In genomic region chr20:38432292-38432691, GRCh38 we compare ENCODE assay signal across 11 cellular contexts. TPM values are rescaled to one million over a fixed set of nuclear protein-coding genes. Genes with fewer than 3 reads are reported as not detected.
DNase-seq lines count a peak whose midpoint lies in the region; ATAC-seq, FAIRE-seq and TF ChIP-seq lines count a peak whose summit lies in the region.
"Had no signal": no experiment of that assay in that cellular context is flagged by ENCODE, and none has a peak within 500 bp of the region (broad histone marks: within the 10 kb centered on the region; RNA-seq: fewer than 3 reads in every experiment).

No MANE protein-coding gene starts in this region.

- H3K4me1 Mint-ChIP-seq in central memory CD8-positive, alpha-beta T cell, result peaks cover 54% of the 10 kb centered on the region

- no peaks in the 10 kb centered on the region for H3K9me3 ChIP-seq in HepG2 (ENCODE audit: low read length)
- no peaks in the 10 kb centered on the region for H3K9me3 ChIP-seq in right lobe of liver
- H3K9me3 ChIP-seq in OCI-LY7 (ENCODE audit: low read length), result no peaks in the 10 kb centered on the region
- H3K9me3 ChIP-seq: upper lobe of right lung had no signal

- CTCF ChIA-PET in HepG2 (lab: Yijun Ruan, JAX; ENCODE audit: low intra/inter-chr PET ratio, low total read pairs) (no interaction called here), OCI-LY7 (lab: Charles Lee; ENCODE audit: unreplicated experiment) (no interaction called here)

- intact Hi-C loops in HepG2 (cut with micrococcal nuclease; ENCODE audit: unreplicated experiment) (loop anchor here (10.0 kb wide), 1 partner anchor 883 kb away; no protein-coding TSS in a partner anchor), right lobe of liver (cut with DNase I) (no loop called here), OCI-LY7 (cut with micrococcal nuclease; ENCODE audit: unreplicated experiment) (no loop called here), cardiac septum (cut with DNase I) (no loop called here)

- no peak for ATAC-seq in HepG2
- ATAC-seq in right lobe of liver, result no peak
- ATAC-seq in central memory CD8-positive, alpha-beta T cell (replicated peaks; ENCODE audit: extremely low read depth, poor library complexity, severe bottlenecking), result no peak
- ATAC-seq: foreskin keratinocyte, upper lobe of right lung had no signal

- no peaks in the 10 kb centered on the region for H3K9me2 ChIP-seq in OCI-LY7 (ENCODE audit: insufficient read depth, low read length)

- no peak overlapping the region for H3K4me3 Mint-ChIP-seq in central memory CD8-positive, alpha-beta T cell

- H3K9me3 Mint-ChIP-seq in central memory CD8-positive, alpha-beta T cell, result no peaks in the 10 kb centered on the region

- peak overlapping the region; percentile 94 for H3K4me2 ChIP-seq in HepG2 (ENCODE audit: low read depth, low read length)
- peak overlapping the region; percentile 96 for H3K4me2 ChIP-seq in OCI-LY7 (ENCODE audit: low read length)

- TF ChIP-seq POLR2A in HepG2 (IDR thresholded peaks at IDR 0.05; ENCODE audit: insufficient read depth in 1 of 2, low read depth in 2 of 2, low read length in 2 of 2) (0 out of 4 replicates have a peak, but pooled peaks of 1 of the 2 experiments have one; percentile 4), right lobe of liver (IDR thresholded peaks at IDR 0.05) (no peak)

- H3K27ac Mint-ChIP-seq in central memory CD8-positive, alpha-beta T cell (ENCODE audit: low read depth), result peak overlapping the region; percentile 45

- H2AFZ ChIP-seq in HepG2 (ENCODE audit: low read length) (no peak overlapping the region), OCI-LY7 (ENCODE audit: low read length) (no peak overlapping the region)

- H3K36me3 ChIP-seq in HepG2 (replicated peaks in 1 of 2; ENCODE audit: control insufficient read depth in 1 of 2, insufficient read depth in 2 of 2, low read length in 2 of 2) (peaks cover 52 to 64% of the 10 kb centered on the region in 2 experiments), right lobe of liver (peaks cover 3 to 60% (median 18%) of the 10 kb centered on the region in 4 donors), OCI-LY7 (ENCODE audit: insufficient read depth, low read length) (peaks cover 75% of the 10 kb centered on the region)

- no peak for TF ChIP-seq EP300 in HepG2 (IDR thresholded peaks at IDR 0.05; ENCODE audit: low read depth in 2 of 2, low read length in 2 of 2)
- TF ChIP-seq EP300 in HepG2 (CRISPR knock-in tag; IDR thresholded peaks at IDR 0.05; ENCODE audit: borderline replicate concordance), result no peak

- WGBS in HepG2 (ENCODE audit: low lambda C conversion rate), result 100% methylated on average over 4 of the region's 6 CpGs
- WGBS in right lobe of liver (ENCODE audit: insufficient coverage, low coverage, low lambda C conversion rate, missing lambda C conversion rate), result no CpG with 5 or more reads among the region's 6 CpGs

- in situ Hi-C loops in HepG2 (cut with HindIII; ENCODE audit: extremely low pct_ligation_motif_present, low pct_unique_long_range_greater_than_20kb), result loop anchor here (25.0 kb wide), 1 partner anchor 305 kb away; the partner anchor contains the start of gene ACTR5

- TF ChIP-seq CTCF in HepG2 (CRISPR knock-in tag; IDR thresholded peaks at IDR 0.05) (no peak), right lobe of liver (IDR thresholded peaks at IDR 0.05) (no peak), OCI-LY7 (conservative IDR thresholded peaks at IDR 0.05; ENCODE audit: low read length) (no peak), GM20000 (IDR thresholded peaks at IDR 0.05; ENCODE audit: extremely low read depth, missing control alignments) (no peak)

- peaks cover 49% of the 10 kb centered on the region for H3K36me3 Mint-ChIP-seq in central memory CD8-positive, alpha-beta T cell (ENCODE audit: insufficient read depth)

- H3K4me3 ChIP-seq in HepG2 (replicated peaks in 1 of 3; ENCODE audit: insufficient read depth in 1 of 3, low read depth in 2 of 3, low read length in 3 of 3) (peak overlapping the region in 1 of 3 experiments; percentile 10; a peak in 3 of 6 replicates), right lobe of liver (no peak overlapping the region), OCI-LY7 (ENCODE audit: low read depth, low read length, poor library complexity, severe bottlenecking) (peak overlapping the region; percentile 85)
- H3K4me3 ChIP-seq: upper lobe of right lung had no signal

- BruUV-seq in HepG2 (replicated peaks; lab: Mats Ljungman, UMichigan) (no TSS peak), OCI-LY7 (replicated peaks; lab: Mats Ljungman, UMichigan) (no TSS peak)

- no peaks in the 10 kb centered on the region for H3K27me3 Mint-ChIP-seq in central memory CD8-positive, alpha-beta T cell

- H3K79me2 ChIP-seq in HepG2 (ENCODE audit: insufficient read depth, low read length) (peaks cover 72% of the 10 kb centered on the region), OCI-LY7 (ENCODE audit: insufficient read depth, low read depth, low read length) (peaks cover 76% of the 10 kb centered on the region)

- DNase-seq in HepG2 (ENCODE audit: low spot score) (no peak), right lobe of liver (no peak), OCI-LY7 (ENCODE audit: low spot score) (no peak), GM20000 (ENCODE audit: low spot score) (no peak), OCI-M1 (lab: John Stamatoyannopoulos, UW) (no peak), NCI-H774 (lab: John Stamatoyannopoulos, UW) (no peak), cardiac septum (ENCODE audit: low spot score) (no peak)
- no peak for DNase-seq in central memory CD8-positive, alpha-beta T cell (ENCODE audit: low spot score in 2 of 2)
- DNase-seq: foreskin keratinocyte, NCI-H2171, upper lobe of right lung had no signal

- POLR2A ChIA-PET in HepG2 (lab: Yijun Ruan, JAX) (interaction anchor here (3.3 to 7.1 kb wide), 4 partner anchors 7 to 40 kb away, joined by 45 to 294 read pairs (median 68); partner anchors contain the start of gene RALGAPB), OCI-LY7 (lab: Charles Lee) (no interaction called here)

- H3K4me1 ChIP-seq in HepG2 (ENCODE audit: insufficient read depth, low read length), result peaks cover 47% of the 10 kb centered on the region
- peaks cover 0 to 28% (median 13%) of the 10 kb centered on the region in 4 donors for H3K4me1 ChIP-seq in right lobe of liver
- peaks cover 26% of the 10 kb centered on the region for H3K4me1 ChIP-seq in OCI-LY7 (ENCODE audit: insufficient read depth, low read length, poor library complexity, severe bottlenecking)
- H3K4me1 ChIP-seq: foreskin keratinocyte had no signal

- no peak for TF ChIP-seq RAD21 in HepG2 (CRISPR knock-in tag; IDR thresholded peaks at IDR 0.05)

- peak overlapping the region; percentile 4; the same call in 1 of the 2 replicates for H3K9ac ChIP-seq in HepG2 (ENCODE audit: insufficient read depth, low read depth, low read length)

- no peak for FAIRE-seq in HepG2 (lab: Jason Lieb, UNC)

- H4K20me1 ChIP-seq in HepG2 (ENCODE audit: insufficient read depth, low read length) (peaks cover 62% of the 10 kb centered on the region), OCI-LY7 (ENCODE audit: insufficient read depth, low read length) (peaks cover 51% of the 10 kb centered on the region)

- H3K27ac ChIP-seq in HepG2 (ENCODE audit: extremely low read length, insufficient read depth, low read length), result no peak overlapping the region
- no peak overlapping the region for H3K27ac ChIP-seq in right lobe of liver
- no peak overlapping the region for H3K27ac ChIP-seq in OCI-LY7 (ENCODE audit: low read depth, low read length, poor library complexity, severe bottlenecking)
- H3K27ac ChIP-seq: foreskin keratinocyte, upper lobe of right lung had no signal

- H3K27me3 ChIP-seq in HepG2 (ENCODE audit: control insufficient read depth in 1 of 2, insufficient read depth in 2 of 2, low read length in 2 of 2), result no peaks in the 10 kb centered on the region; a peak in 1 of 5 replicates
- no peaks in the 10 kb centered on the region for H3K27me3 ChIP-seq in right lobe of liver
- H3K27me3 ChIP-seq: foreskin keratinocyte, upper lobe of right lung had no signal

RNA-seq across cellular contexts. Expression of gene SNHG17, which starts 2.8 kb away (rescaled TPM):
- total RNA-seq in HepG2 (2016; rRNA removed; fragmentation: Illumina TruSeq; extraction: Trizol) (15.6 and 26.2 TPM in 2 replicates), right lobe of liver (10 to 100 TPM in 2 of 6 experiments, 1 to 10 TPM in 4; 2.5 to 21.8 (median 8.5) TPM), OCI-LY7 (2022) (96.3 and 111 TPM in 2 replicates), cardiac septum (10.6 TPM)
- 27.4 and 27.8 TPM in 2 replicates for total RNA-seq in HepG2 (2016; cell fraction: cytosol; rRNA removed; fragmentation: Illumina TruSeq; extraction: Trizol; ENCODE audit: low read depth)
- 15.2 and 25.3 TPM in 2 replicates for total RNA-seq in HepG2 (2016; cell fraction: insoluble cytoplasmic fraction; rRNA removed; fragmentation: Illumina TruSeq; extraction: Trizol)
- total RNA-seq in HepG2 (2016; cell fraction: membrane; rRNA removed; fragmentation: Illumina TruSeq; extraction: Trizol), result 30.7 and 34.5 TPM in 2 replicates
- 44.8 and 54.3 TPM in 2 replicates for total RNA-seq in HepG2 (2016; cell fraction: nucleus; rRNA removed; fragmentation: Illumina TruSeq; extraction: Trizol)
- polyA plus RNA-seq in HepG2 (2011; rRNA removed), result 41.2 and 44.8 TPM in 2 replicates
- polyA plus RNA-seq in HepG2 (2011; cell fraction: cytosol; rRNA removed), result 19.6 and 22.7 TPM in 2 replicates
- polyA plus RNA-seq in HepG2 (2011; cell fraction: nucleus; rRNA removed), result 170 and 182 TPM in 2 replicates
- polyA plus RNA-seq in HepG2 (2012), result 32.8 and 56.1 TPM in 2 replicates
- polyA plus RNA-seq in HepG2 (2016; cell fraction: cytosol; fragmentation: Illumina TruSeq; extraction: Trizol; ENCODE audit: low read depth), result 24.3 and 28.6 TPM in 2 replicates
- polyA plus RNA-seq in HepG2 (2016; cell fraction: insoluble cytoplasmic fraction; fragmentation: Illumina TruSeq; extraction: Trizol; ENCODE audit: low read depth), result 32.2 and 33.6 TPM in 2 replicates
- 28.4 and 32.2 TPM in 2 replicates for polyA plus RNA-seq in HepG2 (2016; cell fraction: membrane; fragmentation: Illumina TruSeq; extraction: Trizol; ENCODE audit: low read depth)
- 126 and 147 TPM in 2 replicates for polyA plus RNA-seq in HepG2 (2016; cell fraction: nucleus; fragmentation: Illumina TruSeq; extraction: Trizol; ENCODE audit: insufficient read depth, low read depth)
- 34.4 and 149 TPM in 2 replicates for polyA minus RNA-seq in HepG2 (2011; rRNA and poly(A)+ RNA removed; ENCODE audit: low replicate concordance)
- 6.9 and 12.8 TPM in 2 replicates for polyA minus RNA-seq in HepG2 (2011; cell fraction: cytosol; rRNA and poly(A)+ RNA removed)
- 67.3 and 72.4 TPM in 2 replicates for polyA minus RNA-seq in HepG2 (2011; cell fraction: nucleus; rRNA and poly(A)+ RNA removed)
- 30.0 and 49.1 TPM in 2 replicates for total RNA-seq in OCI-LY7 (2014; rRNA removed; shearing (Covaris generic))

RNA-seq across cellular contexts. Expression of gene RALGAPB, which starts 40.4 kb away (rescaled TPM):
- 30.6 and 36.5 TPM in 2 replicates for total RNA-seq in HepG2 (2016; rRNA removed; fragmentation: Illumina TruSeq; extraction: Trizol)
- total RNA-seq in HepG2 (2016; cell fraction: cytosol; rRNA removed; fragmentation: Illumina TruSeq; extraction: Trizol; ENCODE audit: low read depth), result 3.8 and 4.1 TPM in 2 replicates
- total RNA-seq in HepG2 (2016; cell fraction: insoluble cytoplasmic fraction; rRNA removed; fragmentation: Illumina TruSeq; extraction: Trizol), result 30.2 and 33.9 TPM in 2 replicates
- 10.8 and 12.6 TPM in 2 replicates for total RNA-seq in HepG2 (2016; cell fraction: membrane; rRNA removed; fragmentation: Illumina TruSeq; extraction: Trizol)
- total RNA-seq in HepG2 (2016; cell fraction: nucleus; rRNA removed; fragmentation: Illumina TruSeq; extraction: Trizol), result 61.4 and 61.7 TPM in 2 replicates
- polyA plus RNA-seq in HepG2 (2011; rRNA removed), result 16.2 and 17.6 TPM in 2 replicates
- polyA plus RNA-seq in HepG2 (2011; cell fraction: cytosol; rRNA removed), result 5.5 and 9.1 TPM in 2 replicates
- polyA plus RNA-seq in HepG2 (2011; cell fraction: nucleus; rRNA removed), result 32.6 and 39.1 TPM in 2 replicates
- 21.8 and 23.1 TPM in 2 replicates for polyA plus RNA-seq in HepG2 (2012)
- polyA plus RNA-seq in HepG2 (2016; cell fraction: cytosol; fragmentation: Illumina TruSeq; extraction: Trizol; ENCODE audit: low read depth), result 0.74 and 0.87 TPM in 2 replicates
- polyA plus RNA-seq in HepG2 (2016; cell fraction: insoluble cytoplasmic fraction; fragmentation: Illumina TruSeq; extraction: Trizol; ENCODE audit: low read depth), result 23.7 and 25.3 TPM in 2 replicates
- 2.6 and 2.7 TPM in 2 replicates for polyA plus RNA-seq in HepG2 (2016; cell fraction: membrane; fragmentation: Illumina TruSeq; extraction: Trizol; ENCODE audit: low read depth)
- 62.4 and 65.2 TPM in 2 replicates for polyA plus RNA-seq in HepG2 (2016; cell fraction: nucleus; fragmentation: Illumina TruSeq; extraction: Trizol; ENCODE audit: insufficient read depth, low read depth)
- 30.1 and 32.8 TPM in 2 replicates for polyA minus RNA-seq in HepG2 (2011; rRNA and poly(A)+ RNA removed; ENCODE audit: low replicate concordance)
- polyA minus RNA-seq in HepG2 (2011; cell fraction: cytosol; rRNA and poly(A)+ RNA removed), result 22.1 and 26.7 TPM in 2 replicates
- 106 and 121 TPM in 2 replicates for polyA minus RNA-seq in HepG2 (2011; cell fraction: nucleus; rRNA and poly(A)+ RNA removed)
- 10 to 100 TPM in 5 of 6 experiments, 1 to 10 TPM in 1; 9.7 to 16.0 (median 12.9) TPM for total RNA-seq in right lobe of liver
- total RNA-seq in OCI-LY7 (2014; rRNA removed; shearing (Covaris generic)), result 19.0 and 20.9 TPM in 2 replicates
- total RNA-seq in OCI-LY7 (2022), result 40.0 and 42.9 TPM in 2 replicates
- total RNA-seq in cardiac septum, result 27.6 TPM
